1 cellular context compared by ENCODE assay signal in genomic region chr19:14536926-14537692, GRCh38.
TF ChIP-seq lines count a peak whose summit lies in the region.

No MANE protein-coding gene starts in this region.

TF ChIP-seq in H1, 55 proteins besides CTCF, POLR2A, EP300 and RAD21:
- TF ChIP-seq BCL11A (IDR thresholded peaks at IDR 0.05; ENCODE audit: low read depth in 2 of 2, low read length in 2 of 2) (no peak), TAF7 (optimal IDR thresholded peaks at IDR 0.05; ENCODE audit: borderline replicate concordance, low read depth, low read length) (no peak), TBP (IDR thresholded peaks at IDR 0.05; ENCODE audit: low read depth, low read length) (no peak), HDAC6 (IDR thresholded peaks at IDR 0.05; ENCODE audit: low read depth, low read length) (no peak), SIX5 (IDR thresholded peaks at IDR 0.05; ENCODE audit: low read depth, low read length) (no peak), TCF12 (IDR thresholded peaks at IDR 0.05; ENCODE audit: low read depth, low read length) (no peak), CREB1 (IDR thresholded peaks at IDR 0.05) (no peak), SP4 (IDR thresholded peaks at IDR 0.05; ENCODE audit: low read length) (no peak), NANOG (IDR thresholded peaks at IDR 0.05; ENCODE audit: insufficient read depth, low read depth, low read length, poor library complexity, severe bottlenecking) (no peak), JUND (IDR thresholded peaks at IDR 0.05; ENCODE audit: low read length) (no peak), ATF3 (IDR thresholded peaks at IDR 0.05; ENCODE audit: insufficient read depth, low read depth, low read length) (no peak), KDM1A (IDR thresholded peaks at IDR 0.05; ENCODE audit: borderline replicate concordance, low read length) (no peak)
- TF ChIP-seq, protein P1, sequence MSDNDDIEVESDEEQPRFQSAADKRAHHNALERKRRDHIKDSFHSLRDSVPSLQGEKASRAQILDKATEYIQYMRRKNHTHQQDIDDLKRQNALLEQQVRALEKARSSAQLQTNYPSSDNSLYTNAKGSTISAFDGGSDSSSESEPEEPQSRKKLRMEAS (IDR thresholded peaks at IDR 0.05) = no peak
TF ChIP-seq in H1: peak in this region for 0.
